ENCODE assay signal across 23 cellular contexts in the genomic region with DNA sequence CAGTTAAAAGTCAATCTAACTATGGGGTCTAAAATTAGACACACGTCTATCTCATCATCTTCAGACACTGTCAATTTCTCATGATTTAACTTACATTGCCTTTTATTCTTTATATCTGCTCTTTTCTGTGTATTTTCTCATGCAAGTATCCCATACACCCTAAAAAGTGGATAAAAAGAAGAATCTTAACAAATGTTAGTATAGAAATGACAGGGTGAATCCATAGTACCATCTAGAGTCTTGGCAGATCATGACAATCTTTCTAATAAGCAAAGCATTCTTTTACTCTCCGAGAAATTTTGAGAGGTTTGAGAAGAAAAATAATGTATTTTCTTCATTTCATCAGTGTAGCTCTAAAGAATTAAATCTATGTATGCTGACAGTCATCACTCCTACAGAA.
DNase-seq lines count a peak whose midpoint lies in the region; ATAC-seq and TF ChIP-seq lines count a peak whose summit lies in the region.
"Had no signal": no experiment of that assay in that cellular context is flagged by ENCODE, and none has a peak within 500 bp of the region (broad histone marks: within the 10 kb centered on the region; RNA-seq: fewer than 3 reads in every experiment).

No MANE protein-coding gene starts in this region.

- H3K27ac Mint-ChIP-seq in chondrocyte (ENCODE audit: unreplicated experiment) (no peak overlapping the region), nephron (no peak overlapping the region)
- H3K27ac Mint-ChIP-seq: activated naive CD8-positive, alpha-beta T cell treated with anti-CD3 and anti-CD28 coated beads for 36 hours; activated T-helper 2 cell treated with anti-CD3 and anti-CD28 coated beads, Interferon-gamma antibody, Interleukin-2, Interleukin-4, amounts not matched to agents 10 μg/mL and 5 μg/mL and 100 μg/mL, durations not matched to agents 14 hours and 24 hours and 36 hours; CD4-positive, alpha-beta T cell; natural killer cell treated with Interleukin-12 subunit alpha and Interleukin-12 subunit beta and Interleukin-15 and Interleukin-18, amount 100 ng/mL, for 72 hours; stimulated activated naive B cell treated with anti-CD40 and anti-IgM and Interleukin-4, amounts not matched to agents 10 μg/mL and 1 μg/mL and 100 μg/mL, for 72 hours had no signal

- no peak overlapping the region for H3K4me3 ChIP-seq in LNCaP clone FGC (ENCODE audit: low read depth, low read length)
- H3K4me3 ChIP-seq: body of pancreas, esophagus squamous epithelium, Peyer's patch, prostate gland had no signal

- H3K4me3 Mint-ChIP-seq in chondrocyte (ENCODE audit: unreplicated experiment) (no peak overlapping the region), nephron (no peak overlapping the region)
- H3K4me3 Mint-ChIP-seq: activated naive CD8-positive, alpha-beta T cell treated with anti-CD3 and anti-CD28 coated beads for 36 hours; CD4-positive, alpha-beta T cell; natural killer cell treated with Interleukin-12 subunit alpha and Interleukin-12 subunit beta and Interleukin-15 and Interleukin-18, amount 100 ng/mL, for 72 hours; stimulated activated naive B cell treated with anti-CD40 and anti-IgM and Interleukin-4, amounts not matched to agents 10 μg/mL and 1 μg/mL and 100 μg/mL, for 72 hours had no signal

- DNase-seq in Ammon's horn (ENCODE audit: low spot score) = peak; percentile 41
- DNase-seq in LNCaP clone FGC (ENCODE audit: low read depth) = no peak
- no peak for DNase-seq in chondrocyte (ENCODE audit: low spot score)
- DNase-seq in occipital lobe (lab: John Stamatoyannopoulos, UW) = no peak
- no peak for DNase-seq in NCI-H1436 (lab: John Stamatoyannopoulos, UW)
- no peak for DNase-seq in NCI-H1417 treated with DMSO at 0.1 percent for 48 hours (lab: John Stamatoyannopoulos, UW)
- DNase-seq: activated CD4-positive, alpha-beta T cell treated with anti-CD3 and anti-CD28 coated beads, Interleukin-2, amount 50 U/mL, for 1 hour; activated naive CD8-positive, alpha-beta T cell treated with anti-CD3 and anti-CD28 coated beads for 36 hours; body of pancreas; CD4-positive, alpha-beta T cell; DMS 273 treated with DMSO at 0.1 percent for 48 hours; esophagus squamous epithelium; left colon; NCI-H187; NCI-H446; Peyer's patch; stimulated activated naive B cell treated with anti-CD40 and anti-IgM and Interleukin-4, amounts not matched to agents 10 μg/mL and 1 μg/mL and 100 μg/mL, for 72 hours; WERI-Rb-1 had no signal

- peak; percentile 49 for TF ChIP-seq CTCF in LNCaP clone FGC (IDR thresholded peaks at IDR 0.05; ENCODE audit: control insufficient read depth, extremely low read depth, insufficient read depth)
- TF ChIP-seq CTCF in chondrocyte (IDR thresholded peaks at IDR 0.05) = peak; percentile 66
- TF ChIP-seq CTCF in nephron (IDR thresholded peaks at IDR 0.05; ENCODE audit: unreplicated experiment in 3 of 3) = peak; percentile 13 to 43 (median 32)

- H3K36me3 Mint-ChIP-seq in chondrocyte (ENCODE audit: low read depth) (no peaks in the 10 kb centered on the region), nephron (ENCODE audit: low read depth) (no peaks in the 10 kb centered on the region)
- H3K36me3 Mint-ChIP-seq: activated naive CD8-positive, alpha-beta T cell treated with anti-CD3 and anti-CD28 coated beads for 36 hours; natural killer cell treated with Interleukin-12 subunit alpha and Interleukin-12 subunit beta and Interleukin-15 and Interleukin-18, amount 100 ng/mL, for 72 hours; stimulated activated naive B cell treated with anti-CD40 and anti-IgM and Interleukin-4, amounts not matched to agents 10 μg/mL and 1 μg/mL and 100 μg/mL, for 72 hours had no signal

- H3K4me1 Mint-ChIP-seq in chondrocyte (ENCODE audit: low read depth) (no peaks in the 10 kb centered on the region), nephron (peaks cover 5% of the 10 kb centered on the region)
- H3K4me1 Mint-ChIP-seq: activated naive CD8-positive, alpha-beta T cell treated with anti-CD3 and anti-CD28 coated beads for 36 hours; stimulated activated naive B cell treated with anti-CD40 and anti-IgM and Interleukin-4, amounts not matched to agents 10 μg/mL and 1 μg/mL and 100 μg/mL, for 72 hours had no signal

- no peaks in the 10 kb centered on the region for H3K27me3 Mint-ChIP-seq in chondrocyte (ENCODE audit: low read depth)
- H3K27me3 Mint-ChIP-seq in nephron (ENCODE audit: low read depth) = peaks cover 3% of the 10 kb centered on the region
- H3K27me3 Mint-ChIP-seq: activated naive CD8-positive, alpha-beta T cell treated with anti-CD3 and anti-CD28 coated beads for 36 hours; CD4-positive, alpha-beta T cell; natural killer cell treated with Interleukin-12 subunit alpha and Interleukin-12 subunit beta and Interleukin-15 and Interleukin-18, amount 100 ng/mL, for 72 hours; stimulated activated naive B cell treated with anti-CD40 and anti-IgM and Interleukin-4, amounts not matched to agents 10 μg/mL and 1 μg/mL and 100 μg/mL, for 72 hours had no signal

- no peak for ATAC-seq in GM18517 (IDR thresholded peaks at IDR 0.05; ENCODE audit: unreplicated experiment)
- ATAC-seq: body of pancreas; left colon; natural killer cell treated with Interleukin-12 subunit alpha and Interleukin-12 subunit beta and Interleukin-15 and Interleukin-18, amount 100 ng/mL, for 72 hours had no signal

- H3K9me3 Mint-ChIP-seq in chondrocyte (ENCODE audit: low read depth) (no peaks in the 10 kb centered on the region), nephron (peaks cover 2% of the 10 kb centered on the region)
- H3K9me3 Mint-ChIP-seq: activated naive CD8-positive, alpha-beta T cell treated with anti-CD3 and anti-CD28 coated beads for 36 hours; activated T-helper 2 cell treated with anti-CD3 and anti-CD28 coated beads, Interferon-gamma antibody, Interleukin-2, Interleukin-4, amounts not matched to agents 10 μg/mL and 5 μg/mL and 100 μg/mL, durations not matched to agents 14 hours and 24 hours and 36 hours; CD4-positive, alpha-beta T cell; natural killer cell treated with Interleukin-12 subunit alpha and Interleukin-12 subunit beta and Interleukin-15 and Interleukin-18, amount 100 ng/mL, for 72 hours; stimulated activated naive B cell treated with anti-CD40 and anti-IgM and Interleukin-4, amounts not matched to agents 10 μg/mL and 1 μg/mL and 100 μg/mL, for 72 hours had no signal
